Comparison of ENCODE assay signal across 32 cellular contexts in genomic region chr12:64544796-64545382, GRCh38.
DNase-seq lines count a peak whose midpoint lies in the region; ATAC-seq and TF ChIP-seq lines count a peak whose summit lies in the region.
"Had no signal": no experiment of that assay in that cellular context is flagged by ENCODE, and none has a peak within 500 bp of the region (broad histone marks: within the 10 kb centered on the region; RNA-seq: fewer than 3 reads in every experiment).

No MANE protein-coding gene starts in this region.

- H2AFZ ChIP-seq in OCI-LY7 (ENCODE audit: low read length) = no peak overlapping the region
- H2AFZ ChIP-seq: GM23248 had no signal

- no peak overlapping the region for H3K27ac ChIP-seq in OCI-LY7 (ENCODE audit: low read depth, low read length, poor library complexity, severe bottlenecking)
- H3K27ac ChIP-seq: 22Rv1, dorsolateral prefrontal cortex, GM23248, left lung, ovary, right atrium auricular region, SJSA1, thoracic aorta had no signal

- H3K79me2 ChIP-seq in OCI-LY7 (ENCODE audit: insufficient read depth, low read depth, low read length) = no peaks in the 10 kb centered on the region

- no peaks in the 10 kb centered on the region for H4K20me1 ChIP-seq in OCI-LY7 (ENCODE audit: insufficient read depth, low read length)

- peak overlapping the region; percentile 59 to 83 (median 74) for H3K27ac Mint-ChIP-seq in nephron
- H3K27ac Mint-ChIP-seq: activated CD4-positive, alpha-beta T cell treated with anti-CD3 and anti-CD28 coated beads, Interleukin-2, amount 10 ng/mL, durations not matched to agents 24 days and 14 days; activated CD8-positive, alpha-beta memory T cell treated with anti-CD3 and anti-CD28 coated beads, Interleukin-2, amount 10 ng/mL, durations not matched to agents 7 days and 5 days; activated naive CD4-positive, alpha-beta T cell treated with anti-CD3 and anti-CD28 coated beads, Interleukin-2, amount 50 U/mL, for 72 hours; activated T-helper 1 cell treated with anti-CD3 and anti-CD28 coated beads, Interleukin-12 subunit alpha, Interleukin-12 subunit beta, Interleukin-2, Interleukin-4 antibody, amounts not matched to agents 30 ng/mL and 10 ng/mL and 1 ng/mL, durations not matched to agents 14 hours and 24 hours and 36 hours; CD8-positive, alpha-beta memory T cell; mesothelial cell of epicardium; naive thymus-derived CD8-positive, alpha-beta T cell; T-helper 17 cell had no signal

- no peaks in the 10 kb centered on the region for H3K9me2 ChIP-seq in OCI-LY7 (ENCODE audit: insufficient read depth, low read length)

- BruUV-seq in OCI-LY7 (replicated peaks; lab: Mats Ljungman, UMichigan) = no TSS peak

- POLR2A ChIA-PET in OCI-LY7 (lab: Charles Lee) = interaction anchor here (0.7 to 1.1 kb wide), 7 partner anchors 10 to 163 kb away, joined by 3 to 4 read pairs (median 3); no protein-coding TSS in a partner anchor

- no peaks in the 10 kb centered on the region for H3K36me3 ChIP-seq in OCI-LY7 (ENCODE audit: insufficient read depth, low read length)
- H3K36me3 ChIP-seq: left lung, ovary, right atrium auricular region, SJSA1, thoracic aorta had no signal

- peaks cover 21% of the 10 kb centered on the region for H3K4me1 Mint-ChIP-seq in nephron

- no peaks in the 10 kb centered on the region for H3K9me3 Mint-ChIP-seq in nephron
- H3K9me3 Mint-ChIP-seq: activated CD4-positive, alpha-beta T cell treated with anti-CD3 and anti-CD28 coated beads, Interleukin-2, amount 10 ng/mL, durations not matched to agents 24 days and 14 days; activated naive CD4-positive, alpha-beta T cell treated with anti-CD3 and anti-CD28 coated beads, Interleukin-2, amount 50 U/mL, for 72 hours; activated T-helper 1 cell treated with anti-CD3 and anti-CD28 coated beads, Interleukin-12 subunit alpha, Interleukin-12 subunit beta, Interleukin-2, Interleukin-4 antibody, amounts not matched to agents 30 ng/mL and 10 ng/mL and 1 ng/mL, durations not matched to agents 14 hours and 24 hours and 36 hours; CD8-positive, alpha-beta memory T cell; mesothelial cell of epicardium had no signal

- no peaks in the 10 kb centered on the region for H3K9me3 ChIP-seq in OCI-LY7 (ENCODE audit: low read length)
- H3K9me3 ChIP-seq: left lung, ovary, right atrium auricular region, SJSA1, thoracic aorta had no signal

- H3K36me3 Mint-ChIP-seq in nephron (ENCODE audit: low read depth) = no peaks in the 10 kb centered on the region
- H3K36me3 Mint-ChIP-seq: activated CD8-positive, alpha-beta memory T cell treated with anti-CD3 and anti-CD28 coated beads, Interleukin-2, amount 10 ng/mL, durations not matched to agents 7 days and 5 days; activated naive CD4-positive, alpha-beta T cell treated with anti-CD3 and anti-CD28 coated beads, Interleukin-2, amount 50 U/mL, for 72 hours; CD8-positive, alpha-beta memory T cell; mesothelial cell of epicardium had no signal

- H3K4me1 ChIP-seq in OCI-LY7 (ENCODE audit: insufficient read depth, low read length, poor library complexity, severe bottlenecking) = no peaks in the 10 kb centered on the region
- H3K4me1 ChIP-seq: right atrium auricular region, SJSA1 had no signal

- no peak for ATAC-seq in GM21381 (IDR thresholded peaks at IDR 0.05; ENCODE audit: unreplicated experiment)
- ATAC-seq: activated CD8-positive, alpha-beta memory T cell treated with anti-CD3 and anti-CD28 coated beads, Interleukin-2, amount 10 ng/mL, durations not matched to agents 7 days and 5 days; activated naive CD4-positive, alpha-beta T cell treated with anti-CD3 and anti-CD28 coated beads, Interleukin-2, amount 50 U/mL, for 72 hours; left lung; naive thymus-derived CD8-positive, alpha-beta T cell; Panc1; T-helper 17 cell had no signal

- no peak overlapping the region for H3K4me3 ChIP-seq in OCI-LY7 (ENCODE audit: low read depth, low read length, poor library complexity, severe bottlenecking)
- H3K4me3 ChIP-seq: dorsolateral prefrontal cortex, GM23248, left lung, ovary, right atrium auricular region, SJSA1, thoracic aorta had no signal

- TF ChIP-seq CTCF in nephron (IDR thresholded peaks at IDR 0.05; ENCODE audit: unreplicated experiment in 3 of 3) (no peak), OCI-LY7 (conservative IDR thresholded peaks at IDR 0.05; ENCODE audit: low read length) (no peak)

- no peak overlapping the region for H3K4me2 ChIP-seq in OCI-LY7 (ENCODE audit: low read length)

- intact Hi-C loops in OCI-LY7 (cut with micrococcal nuclease; ENCODE audit: unreplicated experiment) = loop anchor here (5.0 kb wide), 2 partner anchors 62 to 237 kb away; no protein-coding TSS in a partner anchor

- DNase-seq in DMS 273 (lab: John Stamatoyannopoulos, UW; ENCODE audit: unreplicated experiment) = peak; percentile 33
- no peak for DNase-seq in DMS 273 treated with DMSO at 0.1 percent for 48 hours (lab: John Stamatoyannopoulos, UW)
- DNase-seq in NCI-H146 treated with DMSO at 0.1 percent for 48 hours (lab: John Stamatoyannopoulos, UW; ENCODE audit: unreplicated experiment) = peak; percentile 43
- peak; percentile 78 for DNase-seq in NCI-H748 treated with DMSO at 0.1 percent for 48 hours (lab: John Stamatoyannopoulos, UW)
- no peak for DNase-seq in NCI-H187 treated with DMSO at 0.1 percent for 48 hours (lab: John Stamatoyannopoulos, UW)
- DNase-seq in OCI-LY7 (ENCODE audit: low spot score) = no peak
- DNase-seq: activated CD4-positive, alpha-beta T cell treated with anti-CD3 and anti-CD28 coated beads, Interleukin-2, amount 10 ng/mL, durations not matched to agents 24 days and 14 days; activated CD8-positive, alpha-beta memory T cell treated with anti-CD3 and anti-CD28 coated beads, Interleukin-2, amount 10 ng/mL, durations not matched to agents 7 days and 5 days; AML-193; aorta; caudate nucleus; CD8-positive, alpha-beta memory T cell; dorsolateral prefrontal cortex; GM23248; left lung; naive thymus-derived CD8-positive, alpha-beta T cell; NCI-H1930; NK-92 treated with Interleukin-12 subunit alpha and Interleukin-12 subunit beta, amount 100 ng/mL, for 24 hours; ovary; stimulated activated CD4-positive, alpha-beta T cell treated with anti-CD3 and anti-CD28 coated beads, Interleukin-4, amount 100 ng/mL, for 24 hours; stimulated activated naive CD4-positive, alpha-beta T cell treated with Interleukin-2 at 50 U/mL for 16 hours; T-helper 17 cell had no signal

- peaks cover 3% of the 10 kb centered on the region for H3K27me3 Mint-ChIP-seq in nephron (ENCODE audit: low read depth)

- CTCF ChIA-PET in OCI-LY7 (lab: Charles Lee; ENCODE audit: unreplicated experiment) = interaction anchor here (1.0 kb wide), 2 partner anchors 10 to 142 kb away, joined by 3 read pairs; no protein-coding TSS in a partner anchor

- no peak overlapping the region for H3K4me3 Mint-ChIP-seq in nephron
- H3K4me3 Mint-ChIP-seq: activated CD4-positive, alpha-beta T cell treated with anti-CD3 and anti-CD28 coated beads, Interleukin-2, amount 10 ng/mL, durations not matched to agents 24 days and 14 days; activated CD8-positive, alpha-beta memory T cell treated with anti-CD3 and anti-CD28 coated beads, Interleukin-2, amount 10 ng/mL, durations not matched to agents 7 days and 5 days; activated T-helper 1 cell treated with anti-CD3 and anti-CD28 coated beads, Interleukin-12 subunit alpha, Interleukin-12 subunit beta, Interleukin-2, Interleukin-4 antibody, amounts not matched to agents 30 ng/mL and 10 ng/mL and 1 ng/mL, durations not matched to agents 14 hours and 24 hours and 36 hours; CD8-positive, alpha-beta memory T cell; mesothelial cell of epicardium; naive thymus-derived CD8-positive, alpha-beta T cell; T-helper 17 cell had no signal

Comparison
In these comparisons a context has a peak if more than half of its experiments do, and no peak if none do; other contexts are left out.
1. DNase-seq: peak in DMS 273 (single experiment), NCI-H146 treated with DMSO at 0.1 percent for 48 hours (single experiment) and NCI-H748 treated with DMSO at 0.1 percent for 48 hours (single experiment); none in DMS 273 treated with DMSO at 0.1 percent for 48 hours (single experiment), NCI-H187 treated with DMSO at 0.1 percent for 48 hours (single experiment) and OCI-LY7 (single experiment).